Comparison of ENCODE assay signal across 17 cellular contexts in genomic region chr14:74978416-74978947, GRCh38. TPM values are rescaled to one million over a fixed set of nuclear protein-coding genes. Genes with fewer than 3 reads are reported as not detected.
DNase-seq lines count a peak whose midpoint lies in the region; TF ChIP-seq lines count a peak whose summit lies in the region.
"Had no signal": no experiment of that assay in that cellular context is flagged by ENCODE, and none has a peak within 500 bp of the region (broad histone marks: within the 10 kb centered on the region; RNA-seq: fewer than 3 reads in every experiment).

No MANE protein-coding gene starts in this region.

- no peak for TF ChIP-seq POLR2A in breast epithelium (IDR thresholded peaks at IDR 0.05)

- H3K36me3 ChIP-seq in breast epithelium, result no peaks in the 10 kb centered on the region

- BruUV-seq in MCF 10A (replicated peaks; lab: Mats Ljungman, UMichigan), result no TSS peak

- POLR2A ChIA-PET in MCF 10A (lab: Yijun Ruan, JAX), result no interaction called here
- POLR2A ChIA-PET in activated CD4-positive, alpha-beta T cell treated with anti-CD3 and anti-CD28 coated beads, Interleukin-2, amount 10 ng/mL, durations not matched to agents 7 days and 5 days (lab: Charles Lee), result no interaction called here

- peak overlapping the region in 1 of 2 donors; percentile 48 for H3K27ac ChIP-seq in breast epithelium

- H3K27me3 ChIP-seq in breast epithelium, result no peaks in the 10 kb centered on the region

- no peaks in the 10 kb centered on the region for H3K9me3 ChIP-seq in breast epithelium

- H3K9me3 Mint-ChIP-seq in MCF 10A (ENCODE audit: unreplicated experiment), result no peaks in the 10 kb centered on the region
- no peaks in the 10 kb centered on the region for H3K9me3 Mint-ChIP-seq in activated CD4-positive, alpha-beta T cell treated with anti-CD3 and anti-CD28 coated beads, Interleukin-2, amount 10 ng/mL, durations not matched to agents 7 days and 5 days
- H3K9me3 Mint-ChIP-seq: CD4-positive, alpha-beta T cell; dendritic cell treated with granulocyte-macrophage colony-stimulating factor and Interleukin-4, amounts not matched to agents 40 ng/mL and 50 ng/mL, for 4 days; natural killer cell had no signal

- no peak for TF ChIP-seq CTCF in MCF 10A (IDR thresholded peaks at IDR 0.05; ENCODE audit: unreplicated experiment)
- TF ChIP-seq CTCF in breast epithelium (IDR thresholded peaks at IDR 0.05), result no peak

- DNase-seq in MCF 10A (ENCODE audit: unreplicated experiment), result peak; percentile 29
- DNase-seq in breast epithelium (ENCODE audit: low spot score in 2 of 2), result no peak
- DNase-seq in SK-N-DZ (ENCODE audit: low spot score), result peak; percentile 86
- DNase-seq in left kidney (ENCODE audit: low read depth, low spot score), result peak; percentile 17
- DNase-seq in inferior parietal cortex (ENCODE audit: extremely low spot score), result no peak
- DNase-seq in germinal center (ENCODE audit: low spot score), result no peak
- no peak for DNase-seq in NCI-H2171 (lab: John Stamatoyannopoulos, UW)
- no peak for DNase-seq in activated CD4-positive, alpha-beta T cell treated with anti-CD3 and anti-CD28 coated beads, Interleukin-2, amount 10 ng/mL, durations not matched to agents 7 days and 5 days
- DNase-seq: activated gamma-delta T cell; CD4-positive, alpha-beta T cell; Karpas-422; left ventricle myocardium superior; natural killer cell; NCI-H2029 treated with DMSO at 0.1 percent for 48 hours; NCI-H774; SIG-M5 had no signal

- H3K4me1 ChIP-seq in breast epithelium, result peaks cover 2 to 10% of the 10 kb centered on the region in 2 donors

- CTCF ChIA-PET in MCF 10A (lab: Yijun Ruan, JAX), result no interaction called here
- CTCF ChIA-PET in activated CD4-positive, alpha-beta T cell treated with anti-CD3 and anti-CD28 coated beads, Interleukin-2, amount 10 ng/mL, durations not matched to agents 7 days and 5 days (lab: Charles Lee), result interaction anchor here (0.6 to 1.8 kb wide), 2 partner anchors 36 to 1290 kb away, joined by 3 to 4 read pairs; no protein-coding TSS in a partner anchor

- no peak overlapping the region for H3K27ac Mint-ChIP-seq in MCF 10A (ENCODE audit: low read depth, unreplicated experiment)
- no peak overlapping the region for H3K27ac Mint-ChIP-seq in activated CD4-positive, alpha-beta T cell treated with anti-CD3 and anti-CD28 coated beads, Interleukin-2, amount 10 ng/mL, durations not matched to agents 7 days and 5 days
- H3K27ac Mint-ChIP-seq: CD4-positive, alpha-beta T cell; dendritic cell treated with granulocyte-macrophage colony-stimulating factor and Interleukin-4, amounts not matched to agents 40 ng/mL and 50 ng/mL, for 4 days had no signal

- peaks cover 6% of the 10 kb centered on the region for H3K4me1 Mint-ChIP-seq in MCF 10A (ENCODE audit: insufficient read depth, unreplicated experiment)
- H3K4me1 Mint-ChIP-seq in activated CD4-positive, alpha-beta T cell treated with anti-CD3 and anti-CD28 coated beads, Interleukin-2, amount 10 ng/mL, durations not matched to agents 7 days and 5 days, result peaks cover 7% of the 10 kb centered on the region

- no peak overlapping the region for H3K4me3 Mint-ChIP-seq in MCF 10A (ENCODE audit: unreplicated experiment)
- H3K4me3 Mint-ChIP-seq in activated CD4-positive, alpha-beta T cell treated with anti-CD3 and anti-CD28 coated beads, Interleukin-2, amount 10 ng/mL, durations not matched to agents 7 days and 5 days, result no peak overlapping the region
- H3K4me3 Mint-ChIP-seq: CD4-positive, alpha-beta T cell; dendritic cell treated with granulocyte-macrophage colony-stimulating factor and Interleukin-4, amounts not matched to agents 40 ng/mL and 50 ng/mL, for 4 days; natural killer cell had no signal

- H3K27me3 Mint-ChIP-seq in MCF 10A (ENCODE audit: insufficient read depth, unreplicated experiment), result no peaks in the 10 kb centered on the region
- H3K27me3 Mint-ChIP-seq in activated CD4-positive, alpha-beta T cell treated with anti-CD3 and anti-CD28 coated beads, Interleukin-2, amount 10 ng/mL, durations not matched to agents 7 days and 5 days, result no peaks in the 10 kb centered on the region
- H3K27me3 Mint-ChIP-seq: CD4-positive, alpha-beta T cell; dendritic cell treated with granulocyte-macrophage colony-stimulating factor and Interleukin-4, amounts not matched to agents 40 ng/mL and 50 ng/mL, for 4 days had no signal

- intact Hi-C loops in MCF 10A (cut with micrococcal nuclease), result no loop called here
- intact Hi-C loops in breast epithelium (cut with DNase I; ENCODE audit: low total_unique reads), result no loop called here

- H3K4me3 ChIP-seq in breast epithelium, result no peak overlapping the region

- H3K36me3 Mint-ChIP-seq in MCF 10A (ENCODE audit: insufficient read depth, unreplicated experiment), result peaks cover 4% of the 10 kb centered on the region
- no peaks in the 10 kb centered on the region for H3K36me3 Mint-ChIP-seq in activated CD4-positive, alpha-beta T cell treated with anti-CD3 and anti-CD28 coated beads, Interleukin-2, amount 10 ng/mL, durations not matched to agents 7 days and 5 days (ENCODE audit: low read depth)
- H3K36me3 Mint-ChIP-seq: natural killer cell had no signal

RNA-seq across cellular contexts. Expression of gene PGF, which starts 23.1 kb away (rescaled TPM):
- total RNA-seq in MCF 10A (2022) (1.3 and 2.1 TPM in 2 replicates), breast epithelium (10 to 100 TPM in 1 of 3 donors, 1 to 10 TPM in 2; 3.7 to 17.9 (median 8.2) TPM)
- polyA plus RNA-seq in SK-N-DZ (2014; cell fraction: cytosol; rRNA removed), result 41.3 and 45.9 TPM in 2 replicates
- 19.9 and 28.4 TPM in 2 replicates for polyA plus RNA-seq in SK-N-DZ (2014; cell fraction: nucleus; rRNA removed)
- under 1 TPM; 0.12 to 0.15 TPM for total RNA-seq in activated CD4-positive, alpha-beta T cell treated with anti-CD3 and anti-CD28 coated beads, Interleukin-2, amount 10 ng/mL, durations not matched to agents 7 days and 5 days

RNA-seq across cellular contexts. Expression of gene EIF2B2, which starts 24.2 kb away (rescaled TPM):
- total RNA-seq in MCF 10A (2022), result 53.8 and 57.9 TPM in 2 replicates
- 10 to 100 TPM; 31.8 to 40.3 (median 36.0) TPM for total RNA-seq in breast epithelium
- 49.7 and 57.3 TPM in 2 replicates for polyA plus RNA-seq in SK-N-DZ (2014; cell fraction: cytosol; rRNA removed)
- 47.3 and 55.5 TPM in 2 replicates for polyA plus RNA-seq in SK-N-DZ (2014; cell fraction: nucleus; rRNA removed)
- total RNA-seq in activated CD4-positive, alpha-beta T cell treated with anti-CD3 and anti-CD28 coated beads, Interleukin-2, amount 10 ng/mL, durations not matched to agents 7 days and 5 days, result 10 to 100 TPM; 53.0 to 58.1 TPM

RNA-seq across cellular contexts. Expression of gene RPS6KL1, which starts 55.4 kb away (rescaled TPM):
- total RNA-seq in MCF 10A (2022) (8.8 and 12.3 TPM in 2 replicates), breast epithelium (1 to 10 TPM; 2.9 to 5.6 (median 3.3) TPM)
- polyA plus RNA-seq in SK-N-DZ (2014; cell fraction: cytosol; rRNA removed), result 19.0 and 27.3 TPM in 2 replicates
- 72.4 and 86.5 TPM in 2 replicates for polyA plus RNA-seq in SK-N-DZ (2014; cell fraction: nucleus; rRNA removed)
- 1 to 10 TPM; 4.5 to 4.6 TPM for total RNA-seq in activated CD4-positive, alpha-beta T cell treated with anti-CD3 and anti-CD28 coated beads, Interleukin-2, amount 10 ng/mL, durations not matched to agents 7 days and 5 days

Comparison
In these comparisons a context has a peak if more than half of its experiments do, and no peak if none do; other contexts are left out.
1. DNase-seq: peak in MCF 10A (single experiment), SK-N-DZ (single experiment) and left kidney (single experiment); none in breast epithelium (0 of 2), inferior parietal cortex (single experiment), germinal center (single experiment), NCI-H2171 (single experiment) and activated CD4-positive, alpha-beta T cell treated with anti-CD3 and anti-CD28 coated beads, Interleukin-2, amount 10 ng/mL, durations not matched to agents 7 days and 5 days (single experiment).